In genomic region chr9:112487008-112487798, GRCh38 we compare ENCODE assay signal across 8 cellular contexts. TPM values are rescaled to one million over a fixed set of nuclear protein-coding genes. Genes with fewer than 3 reads are reported as not detected.
DNase-seq lines count a peak whose midpoint lies in the region; ATAC-seq and TF ChIP-seq lines count a peak whose summit lies in the region.

No MANE protein-coding gene starts in this region.

- DNase-seq in Caki2 (ENCODE audit: low read depth) (peak; percentile 63), HK-2 (ENCODE audit: unreplicated experiment) (peak; percentile 72), RWPE2 (ENCODE audit: low spot score) (peak; percentile 67), globus pallidus (ENCODE audit: low spot score) (peak; percentile 54), ovary (peak; percentile 71 to 83 (median 76)), transverse colon (peak; percentile 69)
- peak; percentile 24 for DNase-seq in activated gamma-delta T cell treated with anti-CD3 and anti-CD28 coated beads, Interleukin-2, amount 50 U/mL, for 16 hours (ENCODE audit: low read depth)

- H3K27me3 ChIP-seq in RWPE2 (ENCODE audit: insufficient read depth, poor library complexity, severe bottlenecking), result no peaks in the 10 kb centered on the region
- H3K27me3 ChIP-seq in ovary, result no peaks in the 10 kb centered on the region
- H3K27me3 ChIP-seq in transverse colon, result no peaks in the 10 kb centered on the region

- H3K36me3 ChIP-seq in RWPE2 (ENCODE audit: low read depth) (no peaks in the 10 kb centered on the region), ovary (no peaks in the 10 kb centered on the region), transverse colon (no peaks in the 10 kb centered on the region)

- ATAC-seq in GM19468 (IDR thresholded peaks at IDR 0.05; ENCODE audit: extremely low read depth, unreplicated experiment), result peak; percentile 12
- peak; percentile 49 for ATAC-seq in RWPE2 (ENCODE audit: low read depth)

- peak overlapping the region; percentile 20 for H3K27ac ChIP-seq in RWPE2 (ENCODE audit: poor library complexity, severe bottlenecking)
- H3K27ac ChIP-seq in ovary, result peak overlapping the region; percentile 92 to 97
- H3K27ac ChIP-seq in transverse colon, result peak overlapping the region; percentile 84 to 91 (median 88)

- TF ChIP-seq POLR2A in ovary (IDR thresholded peaks at IDR 0.05) (no peak), transverse colon (IDR thresholded peaks at IDR 0.05) (no peak)

- TF ChIP-seq CTCF in RWPE2 (IDR thresholded peaks at IDR 0.05; ENCODE audit: poor library complexity, severe bottlenecking) (no peak), ovary (IDR thresholded peaks at IDR 0.05) (no peak), transverse colon (IDR thresholded peaks at IDR 0.05) (peak in 1 of 5 experiments; percentile 1)

- H3K4me3 ChIP-seq in RWPE2 (ENCODE audit: severe bottlenecking) (peak overlapping the region; percentile 90), ovary (peak overlapping the region; percentile 87), transverse colon (peak overlapping the region; percentile 89 to 99 (median 96))

- H3K4me1 ChIP-seq in RWPE2 (ENCODE audit: insufficient read depth, poor library complexity, severe bottlenecking) (peaks cover 6% of the 10 kb centered on the region), ovary (ENCODE audit: insufficient read depth) (peaks cover 4% of the 10 kb centered on the region), transverse colon (peaks cover 0 to 9% (median 3%) of the 10 kb centered on the region in 4 donors)

- WGBS in ovary, 3 donors, result 0 to 1% (median 0%) methylated on average over 28 to 80 of the region's 80 CpGs
- WGBS in transverse colon (ENCODE audit: low coverage in 1 of 2), 2 donors, result 0 to 1% methylated on average over 1 to 34 of the region's 80 CpGs

- no peaks in the 10 kb centered on the region for H3K9me3 ChIP-seq in RWPE2 (ENCODE audit: severe bottlenecking)
- no peaks in the 10 kb centered on the region for H3K9me3 ChIP-seq in ovary
- H3K9me3 ChIP-seq in transverse colon, result no peaks in the 10 kb centered on the region

- in situ Hi-C loops in Caki2 (cut with HindIII; ENCODE audit: low pct_unique_long_range_greater_than_20kb, low sequenced_read_pairs), result no loop called here
- in situ Hi-C loops in transverse colon (cut with MboI; ENCODE audit: low pct_ligation_motif_present in 1 of 4, low pct_unique_long_range_greater_than_20kb in 1 of 4, low sequenced_read_pairs in 3 of 4), result no loop called here

- no peak for TF ChIP-seq EP300 in ovary (IDR thresholded peaks at IDR 0.05)
- TF ChIP-seq EP300 in transverse colon (IDR thresholded peaks at IDR 0.05; ENCODE audit: low read depth), result no peak

- intact Hi-C loops in ovary (cut with DNase I) (loop anchor here in 1 of 4 donors (10.0 kb wide), 1 partner anchor 102 kb away; the partner anchor contains the start of gene HSDL2), transverse colon (cut with DNase I; ENCODE audit: low total_unique reads) (loop anchor here (10.0 kb wide), 1 partner anchor 228 kb away; the partner anchor contains the start of gene INIP)

RNA-seq across cellular contexts. Expression of gene KIAA1958, which starts 0.6 kb away (rescaled TPM):
- total RNA-seq in Caki2 (2014; rRNA removed; shearing (Covaris generic); ENCODE audit: low replicate concordance), result 6.9 and 7.0 TPM in 2 replicates
- total RNA-seq in ovary (10 to 100 TPM; 14.8 to 40.3 (median 24.6) TPM), transverse colon (10 to 100 TPM in 2 of 4 donors, 1 to 10 TPM in 2; 5.0 to 12.4 (median 9.4) TPM)
- 1 to 10 TPM; 5.7 to 7.9 TPM for polyA plus RNA-seq in ovary

Comparison
In these comparisons a context has a peak if more than half of its experiments do, and no peak if none do; other contexts are left out.
1. Peak in every context shown above with its lines: DNase-seq, ATAC-seq, H3K4me3 ChIP-seq and H3K27ac ChIP-seq.
2. DNase-seq: peak in every context shown above with its lines; median percentile 76 in ovary; 72 in HK-2; 69 in transverse colon; 67 in RWPE2; 63 in Caki2; 54 in globus pallidus; 24 in activated gamma-delta T cell treated with anti-CD3 and anti-CD28 coated beads, Interleukin-2, amount 50 U/mL, for 16 hours.
3. H3K27ac ChIP-seq: peak in every context shown above with its lines; median percentile 94 in ovary; 88 in transverse colon; 20 in RWPE2.